8 cellular contexts compared by ENCODE assay signal in genomic region chr17:42832213-42832933, GRCh38. TPM values are rescaled to one million over a fixed set of nuclear protein-coding genes. Genes with fewer than 3 reads are reported as not detected.
A peak's percentile ranks its signal among the peaks of the same experiment; 100 is the strongest.
DNase-seq lines count a peak whose midpoint lies in the region; ATAC-seq and TF ChIP-seq lines count a peak whose summit lies in the region.

No MANE protein-coding gene starts in this region.

- H3K4me3 ChIP-seq in astrocyte of the cerebellum (ENCODE audit: low read depth, low read length) (peak overlapping the region; percentile 99), right lobe of liver (peak overlapping the region; percentile 86 to 92 (median 89))

- H3K4me3 Mint-ChIP-seq in CD14-positive monocyte (peak overlapping the region; percentile 95 to 96), type B pancreatic cell (peak overlapping the region; percentile 96)

- 42% methylated on average over 8 of the region's 9 CpGs for WGBS in right lobe of liver (ENCODE audit: insufficient coverage, low coverage, low lambda C conversion rate, missing lambda C conversion rate)

- H3K4me1 Mint-ChIP-seq in CD14-positive monocyte (peaks cover 24% of the 10 kb centered on the region), type B pancreatic cell (ENCODE audit: unreplicated experiment) (peaks cover 16% of the 10 kb centered on the region)

- no peaks in the 10 kb centered on the region for H3K27me3 ChIP-seq in right lobe of liver

- no peak for TF ChIP-seq POLR2A in right lobe of liver (IDR thresholded peaks at IDR 0.05)

- peaks cover 0 to 23% (median 2%) of the 10 kb centered on the region in 4 donors for H3K4me1 ChIP-seq in right lobe of liver

- TF ChIP-seq CTCF in CD14-positive monocyte (IDR thresholded peaks at IDR 0.05) (no peak), astrocyte of the cerebellum (IDR thresholded peaks at IDR 0.05; ENCODE audit: low read depth, low read length, missing control alignments) (no peak), right lobe of liver (IDR thresholded peaks at IDR 0.05) (no peak), type B pancreatic cell (conservative IDR thresholded peaks at IDR 0.05) (no peak), GM10266 (IDR thresholded peaks at IDR 0.05; ENCODE audit: control insufficient read depth, insufficient read depth, low read depth, missing control alignments) (no peak)

- peak overlapping the region; percentile 94 to 99 (median 97) for H3K27ac Mint-ChIP-seq in CD14-positive monocyte
- peak overlapping the region; percentile 91 for H3K27ac Mint-ChIP-seq in type B pancreatic cell

- H3K9me3 Mint-ChIP-seq in CD14-positive monocyte (peaks cover 0 to 2% (median 0%) of the 10 kb centered on the region in 7 donors), type B pancreatic cell (no peaks in the 10 kb centered on the region)

- DNase-seq in CD14-positive monocyte (ENCODE audit: low spot score) (no peak), astrocyte of the cerebellum (ENCODE audit: low read depth) (no peak), right lobe of liver (no peak), type B pancreatic cell (ENCODE audit: extremely low spot score, unreplicated experiment) (no peak), GM10266 (ENCODE audit: extremely low spot score) (no peak), ecto neural progenitor cell (ENCODE audit: low spot score) (no peak), UCSD-AML1 (lab: John Stamatoyannopoulos, UW; ENCODE audit: unreplicated experiment) (no peak)

- in situ Hi-C loops in astrocyte of the cerebellum (cut with HindIII; ENCODE audit: low sequenced_read_pairs) = no loop called here

- peak overlapping the region; percentile 68 to 81 (median 79) for H3K27ac ChIP-seq in right lobe of liver

- ATAC-seq in HG03139 (IDR thresholded peaks at IDR 0.05; ENCODE audit: unreplicated experiment) (peak; percentile 6), right lobe of liver (peak in 1 of 4 donors; percentile 14)

- H3K27me3 Mint-ChIP-seq in CD14-positive monocyte (ENCODE audit: low read depth in 3 of 3) (peaks cover 10% of the 10 kb centered on the region in 3 donors), type B pancreatic cell (peaks cover 19% of the 10 kb centered on the region)

- H3K36me3 Mint-ChIP-seq in CD14-positive monocyte = peaks cover 13 to 15% of the 10 kb centered on the region in 2 donors
- no peaks in the 10 kb centered on the region for H3K36me3 Mint-ChIP-seq in type B pancreatic cell

- H3K9me3 ChIP-seq in right lobe of liver = no peaks in the 10 kb centered on the region

- H3K36me3 ChIP-seq in right lobe of liver = peaks cover 0 to 11% (median 5%) of the 10 kb centered on the region in 4 donors

- intact Hi-C loops in CD14-positive monocyte (cut with micrococcal nuclease) (loop anchor here in 1 of 2 donors (5.0 kb wide), 1 partner anchor 340 kb away; the partner anchor contains the start of gene NBR1), right lobe of liver (cut with DNase I) (no loop called here)

RNA-seq across cellular contexts. Expression of gene PSME3, which starts 0.8 kb away (rescaled TPM):
- polyA plus RNA-seq in CD14-positive monocyte = 100 to 1,000 TPM; 124 to 137 TPM
- total RNA-seq in right lobe of liver (10 to 100 TPM; 33.6 to 72.1 (median 42.8) TPM), type B pancreatic cell (ENCODE audit: low replicate concordance) (116 and 120 TPM in 2 replicates)

RNA-seq across cellular contexts. Expression of gene BECN1, which starts 8.3 kb away (rescaled TPM):
- polyA plus RNA-seq in CD14-positive monocyte = 100 to 1,000 TPM in 1 of 2 donors, 10 to 100 TPM in 1; 91.8 to 105 TPM
- total RNA-seq in right lobe of liver = 10 to 100 TPM; 29.6 to 48.8 (median 37.4) TPM
- total RNA-seq in type B pancreatic cell (ENCODE audit: low replicate concordance) = 62.5 and 72.1 TPM in 2 replicates

RNA-seq across cellular contexts. Expression of gene AOC2, which starts 12.0 kb away (rescaled TPM):
- polyA plus RNA-seq in CD14-positive monocyte = under 1 TPM in 1 of 2 donors, not detected in 1; 0.09 TPM
- total RNA-seq in right lobe of liver (1 to 10 TPM in 4 of 6 experiments, under 1 TPM in 2; 0.62 to 2.0 (median 1.4) TPM), type B pancreatic cell (ENCODE audit: low replicate concordance) (2.7 and 3.4 TPM in 2 replicates)

RNA-seq across cellular contexts. Expression of gene AOC3, which starts 18.6 kb away (rescaled TPM):
- not detected for polyA plus RNA-seq in CD14-positive monocyte
- total RNA-seq in right lobe of liver (10 to 100 TPM in 2 of 6 experiments, 1 to 10 TPM in 4; 3.9 to 14.9 (median 7.1) TPM), type B pancreatic cell (ENCODE audit: low replicate concordance) (1.5 and 2.4 TPM in 2 replicates)

RNA-seq across cellular contexts. Expression of gene CNTD1, which starts 33.7 kb away (rescaled TPM):
- not detected for polyA plus RNA-seq in CD14-positive monocyte
- total RNA-seq in right lobe of liver (under 1 TPM in 1 of 6 experiments, not detected in 5; 0.15 TPM), type B pancreatic cell (ENCODE audit: low replicate concordance) (0.46 TPM in 1 of 2 replicates, not detected in the other)
